In the genomic region with DNA sequence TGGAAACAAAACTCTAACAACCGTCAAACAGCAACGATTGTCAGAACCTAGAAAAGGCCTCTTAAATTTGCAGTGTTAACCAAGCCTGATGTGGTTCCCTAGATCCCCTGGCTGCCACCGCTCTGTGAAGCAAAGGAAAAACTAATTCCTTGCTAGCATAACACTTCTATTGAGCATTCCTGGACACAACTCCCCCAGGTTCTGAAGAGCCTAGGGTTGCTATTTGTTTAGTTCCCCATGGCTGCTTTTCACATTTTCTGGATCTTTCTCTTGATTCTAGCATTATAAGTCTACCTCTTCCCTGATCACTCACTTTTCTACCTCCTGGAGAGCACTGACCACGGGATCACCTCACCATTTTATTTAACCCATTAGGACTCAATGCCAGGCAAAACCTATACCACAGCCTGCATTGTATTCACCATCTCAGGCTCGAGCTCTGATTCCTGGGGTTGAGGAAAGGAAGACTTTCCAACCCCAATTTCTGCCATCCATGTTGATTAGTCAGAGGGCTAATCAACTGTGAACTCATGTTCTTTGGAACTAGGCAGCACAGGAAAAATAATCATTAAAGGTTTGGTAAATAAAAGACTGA, we compare ENCODE assay signal across 19 cellular contexts. TPM values are rescaled to one million over a fixed set of nuclear protein-coding genes. Genes with fewer than 3 reads are reported as not detected.
"Had no signal": no experiment of that assay in that cellular context is flagged by ENCODE, and none has a peak within 500 bp of the region (broad histone marks: within the 10 kb centered on the region; RNA-seq: fewer than 3 reads in every experiment).

No MANE protein-coding gene starts in this region.

- H3K9me3 ChIP-seq: breast epithelium, right atrium auricular region had no signal

- H3K4me1 ChIP-seq: breast epithelium, right atrium auricular region had no signal

- H3K36me3 ChIP-seq: breast epithelium, right atrium auricular region had no signal

- H3K4me3 ChIP-seq: breast epithelium, right atrium auricular region, SK-N-MC, skin epidermis had no signal

- H3K27ac ChIP-seq: breast epithelium, right atrium auricular region, SK-N-MC, skin epidermis had no signal

- DNase-seq: activated CD4-positive, CD25-positive, alpha-beta regulatory T cell treated with anti-CD3 and anti-CD28 coated beads, Interleukin-2, amount 50 U/mL, for 72 hours; activated naive CD4-positive, alpha-beta T cell treated with Interleukin-2 at 50 U/mL for 16 hours; dermis blood vessel endothelial cell; effector memory CD8-positive, alpha-beta T cell; foreskin melanocyte; head of caudate nucleus; posterior cingulate gyrus; stimulated activated CD4-positive, alpha-beta T cell treated with anti-CD3 and anti-CD28 coated beads, Interleukin-4, amount 100 ng/mL, for 24 hours; stimulated activated naive CD4-positive, alpha-beta T cell; T-cell; T-helper 9 cell had no signal

- ATAC-seq: activated T-helper 17 cell treated with anti-CD3 and anti-CD28 coated beads, Interleukin-2, amount 50 U/mL, for 72 hours; effector memory CD8-positive, alpha-beta T cell; T-cell had no signal

- H3K27me3 ChIP-seq: breast epithelium, right atrium auricular region had no signal

RNA-seq across cellular contexts. Expression of gene KCNJ16, which starts 0.7 kb away (rescaled TPM):
- total RNA-seq: activated CD8-positive, alpha-beta memory T cell treated with anti-CD3 and anti-CD28 coated beads for 36 hours; activated T-helper 17 cell treated with anti-CD3 and anti-CD28 coated beads, Interleukin-2, amount 50 U/mL, for 72 hours; fibroblast of lung; myocyte; T-cell had no signal
